ENCODE assay signal across 1 cellular context in the genomic region with DNA sequence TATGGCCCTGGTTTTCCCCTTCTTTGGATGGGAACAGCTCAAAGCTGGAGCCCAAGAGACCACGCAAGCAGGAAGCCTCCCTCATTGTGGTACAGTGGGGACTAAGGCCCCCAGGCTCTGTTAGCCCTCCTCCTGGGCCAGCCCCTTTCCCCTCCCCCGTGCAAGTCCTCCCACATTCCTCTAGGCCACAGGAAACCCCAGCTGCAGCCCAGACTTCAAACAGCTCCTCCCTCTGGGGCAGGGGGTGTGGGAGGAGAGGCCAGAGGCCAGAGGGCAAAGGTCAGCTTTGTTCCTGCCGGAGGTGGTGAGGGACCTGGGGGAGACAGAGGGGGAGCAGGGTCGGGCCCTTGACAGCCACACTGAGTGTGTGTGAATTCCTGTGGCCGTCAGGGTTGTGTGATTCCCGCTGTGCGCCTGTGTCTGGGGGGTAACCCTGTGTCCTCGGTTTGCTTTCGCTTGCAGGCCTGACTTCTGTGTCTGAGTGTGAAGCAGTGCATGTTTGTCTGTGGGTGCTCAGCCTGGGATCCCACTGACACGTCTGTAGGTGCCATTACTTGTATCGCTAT.
TF ChIP-seq lines count a peak whose summit lies in the region.

No MANE protein-coding gene starts in this region.

TF ChIP-seq in K562, 482 proteins besides CTCF, POLR2A, EP300 and RAD21 (continued from another document and continues in another):
- TF ChIP-seq, protein P1, sequence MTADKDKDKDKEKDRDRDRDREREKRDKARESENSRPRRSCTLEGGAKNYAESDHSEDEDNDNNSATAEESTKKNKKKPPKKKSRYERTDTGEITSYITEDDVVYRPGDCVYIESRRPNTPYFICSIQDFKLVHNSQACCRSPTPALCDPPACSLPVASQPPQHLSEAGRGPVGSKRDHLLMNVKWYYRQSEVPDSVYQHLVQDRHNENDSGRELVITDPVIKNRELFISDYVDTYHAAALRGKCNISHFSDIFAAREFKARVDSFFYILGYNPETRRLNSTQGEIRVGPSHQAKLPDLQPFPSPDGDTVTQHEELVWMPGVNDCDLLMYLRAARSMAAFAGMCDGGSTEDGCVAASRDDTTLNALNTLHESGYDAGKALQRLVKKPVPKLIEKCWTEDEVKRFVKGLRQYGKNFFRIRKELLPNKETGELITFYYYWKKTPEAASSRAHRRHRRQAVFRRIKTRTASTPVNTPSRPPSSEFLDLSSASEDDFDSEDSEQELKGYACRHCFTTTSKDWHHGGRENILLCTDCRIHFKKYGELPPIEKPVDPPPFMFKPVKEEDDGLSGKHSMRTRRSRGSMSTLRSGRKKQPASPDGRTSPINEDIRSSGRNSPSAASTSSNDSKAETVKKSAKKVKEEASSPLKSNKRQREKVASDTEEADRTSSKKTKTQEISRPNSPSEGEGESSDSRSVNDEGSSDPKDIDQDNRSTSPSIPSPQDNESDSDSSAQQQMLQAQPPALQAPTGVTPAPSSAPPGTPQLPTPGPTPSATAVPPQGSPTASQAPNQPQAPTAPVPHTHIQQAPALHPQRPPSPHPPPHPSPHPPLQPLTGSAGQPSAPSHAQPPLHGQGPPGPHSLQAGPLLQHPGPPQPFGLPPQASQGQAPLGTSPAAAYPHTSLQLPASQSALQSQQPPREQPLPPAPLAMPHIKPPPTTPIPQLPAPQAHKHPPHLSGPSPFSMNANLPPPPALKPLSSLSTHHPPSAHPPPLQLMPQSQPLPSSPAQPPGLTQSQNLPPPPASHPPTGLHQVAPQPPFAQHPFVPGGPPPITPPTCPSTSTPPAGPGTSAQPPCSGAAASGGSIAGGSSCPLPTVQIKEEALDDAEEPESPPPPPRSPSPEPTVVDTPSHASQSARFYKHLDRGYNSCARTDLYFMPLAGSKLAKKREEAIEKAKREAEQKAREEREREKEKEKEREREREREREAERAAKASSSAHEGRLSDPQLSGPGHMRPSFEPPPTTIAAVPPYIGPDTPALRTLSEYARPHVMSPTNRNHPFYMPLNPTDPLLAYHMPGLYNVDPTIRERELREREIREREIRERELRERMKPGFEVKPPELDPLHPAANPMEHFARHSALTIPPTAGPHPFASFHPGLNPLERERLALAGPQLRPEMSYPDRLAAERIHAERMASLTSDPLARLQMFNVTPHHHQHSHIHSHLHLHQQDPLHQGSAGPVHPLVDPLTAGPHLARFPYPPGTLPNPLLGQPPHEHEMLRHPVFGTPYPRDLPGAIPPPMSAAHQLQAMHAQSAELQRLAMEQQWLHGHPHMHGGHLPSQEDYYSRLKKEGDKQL (CRISPR knock-in tag; IDR thresholded peaks at IDR 0.05; ENCODE audit: borderline replicate concordance) = no peak
- TF ChIP-seq ZNF143 (CRISPR knock-in tag; IDR thresholded peaks at IDR 0.05) (no peak), RBM39 (optimal IDR thresholded peaks at IDR 0.05; ENCODE audit: low read depth, low read length) (no peak), ZNF77 (CRISPR knock-in tag; IDR thresholded peaks at IDR 0.05) (no peak), SMARCA5 (IDR thresholded peaks at IDR 0.05) (no peak), C11orf30 (IDR thresholded peaks at IDR 0.05; ENCODE audit: low read depth) (no peak), FOXM1 (IDR thresholded peaks at IDR 0.05; ENCODE audit: low read depth) (no peak), FOXM1 (CRISPR knock-in tag; IDR thresholded peaks at IDR 0.05; ENCODE audit: low read depth) (no peak), ZNF175 (CRISPR knock-in tag; IDR thresholded peaks at IDR 0.05; ENCODE audit: low read depth) (no peak), ZBTB17 (CRISPR knock-in tag; IDR thresholded peaks at IDR 0.05) (no peak), CXXC5 (CRISPR knock-in tag; IDR thresholded peaks at IDR 0.05) (0 out of 2 replicates have a peak, but pooled peaks have one; percentile 22), RBM22 (IDR thresholded peaks at IDR 0.05; ENCODE audit: low read depth, low read length, poor library complexity, severe bottlenecking) (no peak), RBBP5 (IDR thresholded peaks at IDR 0.05; ENCODE audit: borderline replicate concordance, insufficient read depth, low read length, poor library complexity, severe bottlenecking) (peak; percentile 42), HMG20B (CRISPR knock-in tag; IDR thresholded peaks at IDR 0.05) (0 out of 2 replicates have a peak, but pooled peaks have one; percentile 57), CCAR2 (IDR thresholded peaks at IDR 0.05; ENCODE audit: low read depth, low read length) (no peak), EGR1 (conservative IDR thresholded peaks at IDR 0.05) (peak; percentile 87), SP2 (IDR thresholded peaks at IDR 0.05; ENCODE audit: extremely low read depth, low read depth, low read length, poor library complexity, severe bottlenecking) (no peak), ZNF583 (CRISPR knock-in tag; IDR thresholded peaks at IDR 0.05) (no peak), CAMTA2 (CRISPR knock-in tag; conservative IDR thresholded peaks at IDR 0.05) (no peak), FOXP1 (CRISPR knock-in tag; IDR thresholded peaks at IDR 0.05) (no peak), SETDB1 (IDR thresholded peaks at IDR 0.05; ENCODE audit: low read length) (no peak), TRIM28 (IDR thresholded peaks at IDR 0.05) (no peak), ZNF384 (IDR thresholded peaks at IDR 0.05; ENCODE audit: low read depth, low read length) (no peak), KDM1A (IDR thresholded peaks at IDR 0.05) (peak; percentile 78 to 84), EP400 (IDR thresholded peaks at IDR 0.05) (no peak), U2AF1 (optimal IDR thresholded peaks at IDR 0.05; ENCODE audit: low read depth, low read length) (no peak), TBL1XR1 (IDR thresholded peaks at IDR 0.05; ENCODE audit: low read length in 2 of 2) (no peak), PRMT5 (CRISPR knock-in tag; IDR thresholded peaks at IDR 0.05) (no peak), FOSL1 (tag; conservative IDR thresholded peaks at IDR 0.05) (no peak), HDAC6 (IDR thresholded peaks at IDR 0.05; ENCODE audit: low read depth, low read length) (no peak), TEAD4 (IDR thresholded peaks at IDR 0.05; ENCODE audit: low read length) (peak; percentile 59), TEAD4 (CRISPR knock-in tag; IDR thresholded peaks at IDR 0.05; ENCODE audit: borderline replicate concordance) (no peak), ZNF507 (tag; conservative IDR thresholded peaks at IDR 0.05) (no peak), MED1 (CRISPR knock-in tag; IDR thresholded peaks at IDR 0.05; ENCODE audit: borderline replicate concordance) (no peak), LCOR (CRISPR knock-in tag; IDR thresholded peaks at IDR 0.05) (no peak), ZNF551 (CRISPR knock-in tag; IDR thresholded peaks at IDR 0.05) (no peak), PHF21A (IDR thresholded peaks at IDR 0.05; ENCODE audit: borderline replicate concordance, low read depth) (no peak), STAT5A (IDR thresholded peaks at IDR 0.05; ENCODE audit: borderline replicate concordance, low read length) (no peak), DDX20 (tag; IDR thresholded peaks at IDR 0.05; ENCODE audit: low read depth) (no peak), PHB (CRISPR knock-in tag; IDR thresholded peaks at IDR 0.05) (no peak), RUNX1 (IDR thresholded peaks at IDR 0.05; ENCODE audit: low read depth) (no peak), NCOA6 (IDR thresholded peaks at IDR 0.05) (no peak), BACH1 (tag; IDR thresholded peaks at IDR 0.05) (no peak)
- TF ChIP-seq, protein P2, sequence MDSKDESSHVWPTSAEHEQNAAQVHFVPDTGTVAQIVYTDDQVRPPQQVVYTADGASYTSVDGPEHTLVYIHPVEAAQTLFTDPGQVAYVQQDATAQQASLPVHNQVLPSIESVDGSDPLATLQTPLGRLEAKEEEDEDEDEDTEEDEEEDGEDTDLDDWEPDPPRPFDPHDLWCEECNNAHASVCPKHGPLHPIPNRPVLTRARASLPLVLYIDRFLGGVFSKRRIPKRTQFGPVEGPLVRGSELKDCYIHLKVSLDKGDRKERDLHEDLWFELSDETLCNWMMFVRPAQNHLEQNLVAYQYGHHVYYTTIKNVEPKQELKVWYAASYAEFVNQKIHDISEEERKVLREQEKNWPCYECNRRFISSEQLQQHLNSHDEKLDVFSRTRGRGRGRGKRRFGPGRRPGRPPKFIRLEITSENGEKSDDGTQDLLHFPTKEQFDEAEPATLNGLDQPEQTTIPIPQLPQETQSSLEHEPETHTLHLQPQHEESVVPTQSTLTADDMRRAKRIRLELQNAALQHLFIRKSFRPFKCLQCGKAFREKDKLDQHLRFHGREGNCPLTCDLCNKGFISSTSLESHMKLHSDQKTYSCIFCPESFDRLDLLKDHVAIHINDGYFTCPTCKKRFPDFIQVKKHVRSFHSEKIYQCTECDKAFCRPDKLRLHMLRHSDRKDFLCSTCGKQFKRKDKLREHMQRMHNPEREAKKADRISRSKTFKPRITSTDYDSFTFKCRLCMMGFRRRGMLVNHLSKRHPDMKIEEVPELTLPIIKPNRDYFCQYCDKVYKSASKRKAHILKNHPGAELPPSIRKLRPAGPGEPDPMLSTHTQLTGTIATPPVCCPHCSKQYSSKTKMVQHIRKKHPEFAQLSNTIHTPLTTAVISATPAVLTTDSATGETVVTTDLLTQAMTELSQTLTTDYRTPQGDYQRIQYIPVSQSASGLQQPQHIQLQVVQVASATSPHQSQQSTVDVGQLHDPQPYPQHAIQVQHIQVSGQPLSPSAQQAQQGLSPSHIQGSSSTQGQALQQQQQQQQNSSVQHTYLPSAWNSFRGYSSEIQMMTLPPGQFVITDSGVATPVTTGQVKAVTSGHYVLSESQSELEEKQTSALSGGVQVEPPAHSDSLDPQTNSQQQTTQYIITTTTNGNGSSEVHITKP (IDR thresholded peaks at IDR 0.05; ENCODE audit: partially characterized antibody) = no peak
- TF ChIP-seq, protein P3, sequence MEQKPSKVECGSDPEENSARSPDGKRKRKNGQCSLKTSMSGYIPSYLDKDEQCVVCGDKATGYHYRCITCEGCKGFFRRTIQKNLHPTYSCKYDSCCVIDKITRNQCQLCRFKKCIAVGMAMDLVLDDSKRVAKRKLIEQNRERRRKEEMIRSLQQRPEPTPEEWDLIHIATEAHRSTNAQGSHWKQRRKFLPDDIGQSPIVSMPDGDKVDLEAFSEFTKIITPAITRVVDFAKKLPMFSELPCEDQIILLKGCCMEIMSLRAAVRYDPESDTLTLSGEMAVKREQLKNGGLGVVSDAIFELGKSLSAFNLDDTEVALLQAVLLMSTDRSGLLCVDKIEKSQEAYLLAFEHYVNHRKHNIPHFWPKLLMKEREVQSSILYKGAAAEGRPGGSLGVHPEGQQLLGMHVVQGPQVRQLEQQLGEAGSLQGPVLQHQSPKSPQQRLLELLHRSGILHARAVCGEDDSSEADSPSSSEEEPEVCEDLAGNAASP (IDR thresholded peaks at IDR 0.05) = no peak
- TF ChIP-seq, protein P4, sequence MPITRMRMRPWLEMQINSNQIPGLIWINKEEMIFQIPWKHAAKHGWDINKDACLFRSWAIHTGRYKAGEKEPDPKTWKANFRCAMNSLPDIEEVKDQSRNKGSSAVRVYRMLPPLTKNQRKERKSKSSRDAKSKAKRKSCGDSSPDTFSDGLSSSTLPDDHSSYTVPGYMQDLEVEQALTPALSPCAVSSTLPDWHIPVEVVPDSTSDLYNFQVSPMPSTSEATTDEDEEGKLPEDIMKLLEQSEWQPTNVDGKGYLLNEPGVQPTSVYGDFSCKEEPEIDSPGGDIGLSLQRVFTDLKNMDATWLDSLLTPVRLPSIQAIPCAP (CRISPR knock-in tag; IDR thresholded peaks at IDR 0.05; ENCODE audit: borderline replicate concordance) = no peak
- TF ChIP-seq, protein P5, sequence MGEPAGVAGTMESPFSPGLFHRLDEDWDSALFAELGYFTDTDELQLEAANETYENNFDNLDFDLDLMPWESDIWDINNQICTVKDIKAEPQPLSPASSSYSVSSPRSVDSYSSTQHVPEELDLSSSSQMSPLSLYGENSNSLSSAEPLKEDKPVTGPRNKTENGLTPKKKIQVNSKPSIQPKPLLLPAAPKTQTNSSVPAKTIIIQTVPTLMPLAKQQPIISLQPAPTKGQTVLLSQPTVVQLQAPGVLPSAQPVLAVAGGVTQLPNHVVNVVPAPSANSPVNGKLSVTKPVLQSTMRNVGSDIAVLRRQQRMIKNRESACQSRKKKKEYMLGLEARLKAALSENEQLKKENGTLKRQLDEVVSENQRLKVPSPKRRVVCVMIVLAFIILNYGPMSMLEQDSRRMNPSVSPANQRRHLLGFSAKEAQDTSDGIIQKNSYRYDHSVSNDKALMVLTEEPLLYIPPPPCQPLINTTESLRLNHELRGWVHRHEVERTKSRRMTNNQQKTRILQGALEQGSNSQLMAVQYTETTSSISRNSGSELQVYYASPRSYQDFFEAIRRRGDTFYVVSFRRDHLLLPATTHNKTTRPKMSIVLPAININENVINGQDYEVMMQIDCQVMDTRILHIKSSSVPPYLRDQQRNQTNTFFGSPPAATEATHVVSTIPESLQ (CRISPR knock-in tag; IDR thresholded peaks at IDR 0.05) = 0 out of 2 replicates have a peak, but pooled peaks have one; percentile 53
- TF ChIP-seq, protein P6, sequence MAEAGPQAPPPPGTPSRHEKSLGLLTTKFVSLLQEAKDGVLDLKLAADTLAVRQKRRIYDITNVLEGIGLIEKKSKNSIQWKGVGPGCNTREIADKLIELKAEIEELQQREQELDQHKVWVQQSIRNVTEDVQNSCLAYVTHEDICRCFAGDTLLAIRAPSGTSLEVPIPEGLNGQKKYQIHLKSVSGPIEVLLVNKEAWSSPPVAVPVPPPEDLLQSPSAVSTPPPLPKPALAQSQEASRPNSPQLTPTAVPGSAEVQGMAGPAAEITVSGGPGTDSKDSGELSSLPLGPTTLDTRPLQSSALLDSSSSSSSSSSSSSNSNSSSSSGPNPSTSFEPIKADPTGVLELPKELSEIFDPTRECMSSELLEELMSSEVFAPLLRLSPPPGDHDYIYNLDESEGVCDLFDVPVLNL (CRISPR knock-in tag; IDR thresholded peaks at IDR 0.05; ENCODE audit: low read depth) = no peak
- TF ChIP-seq, protein P7, sequence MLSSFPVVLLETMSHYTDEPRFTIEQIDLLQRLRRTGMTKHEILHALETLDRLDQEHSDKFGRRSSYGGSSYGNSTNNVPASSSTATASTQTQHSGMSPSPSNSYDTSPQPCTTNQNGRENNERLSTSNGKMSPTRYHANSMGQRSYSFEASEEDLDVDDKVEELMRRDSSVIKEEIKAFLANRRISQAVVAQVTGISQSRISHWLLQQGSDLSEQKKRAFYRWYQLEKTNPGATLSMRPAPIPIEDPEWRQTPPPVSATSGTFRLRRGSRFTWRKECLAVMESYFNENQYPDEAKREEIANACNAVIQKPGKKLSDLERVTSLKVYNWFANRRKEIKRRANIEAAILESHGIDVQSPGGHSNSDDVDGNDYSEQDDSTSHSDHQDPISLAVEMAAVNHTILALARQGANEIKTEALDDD (IDR thresholded peaks at IDR 0.05) = no peak
- TF ChIP-seq, protein P8, sequence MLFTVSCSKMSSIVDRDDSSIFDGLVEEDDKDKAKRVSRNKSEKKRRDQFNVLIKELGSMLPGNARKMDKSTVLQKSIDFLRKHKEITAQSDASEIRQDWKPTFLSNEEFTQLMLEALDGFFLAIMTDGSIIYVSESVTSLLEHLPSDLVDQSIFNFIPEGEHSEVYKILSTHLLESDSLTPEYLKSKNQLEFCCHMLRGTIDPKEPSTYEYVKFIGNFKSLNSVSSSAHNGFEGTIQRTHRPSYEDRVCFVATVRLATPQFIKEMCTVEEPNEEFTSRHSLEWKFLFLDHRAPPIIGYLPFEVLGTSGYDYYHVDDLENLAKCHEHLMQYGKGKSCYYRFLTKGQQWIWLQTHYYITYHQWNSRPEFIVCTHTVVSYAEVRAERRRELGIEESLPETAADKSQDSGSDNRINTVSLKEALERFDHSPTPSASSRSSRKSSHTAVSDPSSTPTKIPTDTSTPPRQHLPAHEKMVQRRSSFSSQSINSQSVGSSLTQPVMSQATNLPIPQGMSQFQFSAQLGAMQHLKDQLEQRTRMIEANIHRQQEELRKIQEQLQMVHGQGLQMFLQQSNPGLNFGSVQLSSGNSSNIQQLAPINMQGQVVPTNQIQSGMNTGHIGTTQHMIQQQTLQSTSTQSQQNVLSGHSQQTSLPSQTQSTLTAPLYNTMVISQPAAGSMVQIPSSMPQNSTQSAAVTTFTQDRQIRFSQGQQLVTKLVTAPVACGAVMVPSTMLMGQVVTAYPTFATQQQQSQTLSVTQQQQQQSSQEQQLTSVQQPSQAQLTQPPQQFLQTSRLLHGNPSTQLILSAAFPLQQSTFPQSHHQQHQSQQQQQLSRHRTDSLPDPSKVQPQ (CRISPR knock-in tag; IDR thresholded peaks at IDR 0.05; ENCODE audit: borderline replicate concordance) = no peak
